In genomic region chr1:205720740-205721139, GRCh38 we compare ENCODE assay signal across 1 cellular context. TPM values are rescaled to one million over a fixed set of nuclear protein-coding genes. Genes with fewer than 3 reads are reported as not detected.
"Had no signal": no experiment of that assay in that cellular context is flagged by ENCODE, and none has a peak within 500 bp of the region (broad histone marks: within the 10 kb centered on the region; RNA-seq: fewer than 3 reads in every experiment).

No MANE protein-coding gene starts in this region.

RNA-seq across cellular contexts. Expression of gene SLC45A3, which starts 40.4 kb away (rescaled TPM):
- polyA plus RNA-seq: naive thymus-derived CD4-positive, alpha-beta T cell had no signal
